Comparison of ENCODE assay signal across 1 cellular context in genomic region chr19:1853295-1854031, GRCh38.
A peak's percentile ranks its signal among the peaks of the same experiment; 100 is the strongest.
TF ChIP-seq lines count a peak whose summit lies in the region.

No MANE protein-coding gene starts in this region.

TF ChIP-seq in IMR-90, 13 proteins besides CTCF, POLR2A, EP300 and RAD21 (continued from another document):
- TF ChIP-seq ELK1 (IDR thresholded peaks at IDR 0.05; ENCODE audit: borderline replicate concordance, low read depth, low read length), result no peak
- TF ChIP-seq USF2 (IDR thresholded peaks at IDR 0.05; ENCODE audit: low read depth, low read length), result peak; percentile 87
- no peak for TF ChIP-seq CEBPB (IDR thresholded peaks at IDR 0.05; ENCODE audit: low read depth, low read length)
- no peak for TF ChIP-seq CHD1 (IDR thresholded peaks at IDR 0.05; ENCODE audit: low read depth, low read length)
TF ChIP-seq in IMR-90: peak in this region for 5.
